8 cellular contexts compared by ENCODE assay signal in the genomic region with DNA sequence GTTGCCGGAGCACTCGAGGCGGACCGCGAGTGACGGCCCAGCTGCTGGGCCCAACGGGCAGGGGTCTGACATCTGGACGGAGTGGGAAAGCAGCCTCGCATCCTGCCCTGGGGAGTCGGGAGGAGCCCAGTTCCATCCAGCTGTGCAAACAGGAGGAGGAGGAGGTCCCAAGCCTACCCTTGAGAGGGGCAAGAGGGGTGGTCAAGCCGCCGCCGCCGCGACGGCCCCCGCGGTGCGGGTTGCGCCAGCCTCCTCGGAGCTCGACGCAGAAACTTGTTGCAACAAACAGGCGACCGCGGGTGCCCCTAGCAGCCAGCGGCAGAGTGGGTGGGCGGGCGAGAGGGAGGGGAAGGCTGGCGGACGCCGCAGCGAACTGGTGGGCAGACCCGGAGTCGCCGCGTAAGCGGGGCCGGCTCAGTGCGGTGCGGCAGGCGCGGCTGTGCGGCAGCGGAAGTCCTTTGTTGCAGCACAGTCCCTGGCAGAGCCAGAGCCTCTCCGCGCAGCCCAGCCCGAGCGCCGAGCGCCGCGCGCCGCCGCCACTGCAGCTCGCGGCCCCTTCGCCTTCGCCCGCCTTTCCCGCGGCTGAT. TPM values are rescaled to one million over a fixed set of nuclear protein-coding genes. Genes with fewer than 3 reads are reported as not detected.
DNase-seq lines count a peak whose midpoint lies in the region; ATAC-seq and TF ChIP-seq lines count a peak whose summit lies in the region.

A gene with protein sequence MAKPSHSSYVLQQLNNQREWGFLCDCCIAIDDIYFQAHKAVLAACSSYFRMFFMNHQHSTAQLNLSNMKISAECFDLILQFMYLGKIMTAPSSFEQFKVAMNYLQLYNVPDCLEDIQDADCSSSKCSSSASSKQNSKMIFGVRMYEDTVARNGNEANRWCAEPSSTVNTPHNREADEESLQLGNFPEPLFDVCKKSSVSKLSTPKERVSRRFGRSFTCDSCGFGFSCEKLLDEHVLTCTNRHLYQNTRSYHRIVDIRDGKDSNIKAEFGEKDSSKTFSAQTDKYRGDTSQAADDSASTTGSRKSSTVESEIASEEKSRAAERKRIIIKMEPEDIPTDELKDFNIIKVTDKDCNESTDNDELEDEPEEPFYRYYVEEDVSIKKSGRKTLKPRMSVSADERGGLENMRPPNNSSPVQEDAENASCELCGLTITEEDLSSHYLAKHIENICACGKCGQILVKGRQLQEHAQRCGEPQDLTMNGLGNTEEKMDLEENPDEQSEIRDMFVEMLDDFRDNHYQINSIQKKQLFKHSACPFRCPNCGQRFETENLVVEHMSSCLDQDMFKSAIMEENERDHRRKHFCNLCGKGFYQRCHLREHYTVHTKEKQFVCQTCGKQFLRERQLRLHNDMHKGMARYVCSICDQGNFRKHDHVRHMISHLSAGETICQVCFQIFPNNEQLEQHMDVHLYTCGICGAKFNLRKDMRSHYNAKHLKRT (plus strand): TSS at position 461 of the 587 bp plus-strand sequence. CDS start 16,735 bp downstream, outside the sequence.

- no peaks in the 10 kb centered on the region for H3K9me3 ChIP-seq in neuron (ENCODE audit: low read length)
- no peaks in the 10 kb centered on the region for H3K9me3 ChIP-seq in stomach smooth muscle (ENCODE audit: control insufficient read depth in 2 of 2, low read length in 2 of 2)

- H3K36me3 ChIP-seq in neuron (ENCODE audit: insufficient read depth, low read length): no peaks in the 10 kb centered on the region
- H3K36me3 ChIP-seq in stomach smooth muscle (ENCODE audit: control insufficient read depth in 2 of 2, insufficient read depth in 2 of 2, low read length in 2 of 2): no peaks in the 10 kb centered on the region

- H3K4me3 ChIP-seq in neuron (ENCODE audit: low read length) (peak within 1 kb of the TSS; percentile 66), stomach smooth muscle (ENCODE audit: low read length in 2 of 2) (peak within 1 kb of the TSS; percentile 66 to 93)

- no peak for TF ChIP-seq CTCF in foreskin keratinocyte (conservative IDR thresholded peaks at IDR 0.05)

- H3K4me1 ChIP-seq in foreskin keratinocyte (peaks cover 34% of the 10 kb centered on the region), neuron (ENCODE audit: insufficient read depth, low read length) (peaks cover 35% of the 10 kb centered on the region), stomach smooth muscle (ENCODE audit: control insufficient read depth, insufficient read depth, low read length) (peaks cover 21% of the 10 kb centered on the region)

- H2AFZ ChIP-seq in neuron (ENCODE audit: low read depth, low read length): peak within 1 kb of the TSS; percentile 72

- ATAC-seq in GM21723 (IDR thresholded peaks at IDR 0.05; ENCODE audit: unreplicated experiment) (peak; percentile 24), foreskin keratinocyte (peak; percentile 60)

- DNase-seq in D341Med (ENCODE audit: low spot score): peak; percentile 83
- peak; percentile 78 for DNase-seq in M059J (ENCODE audit: low read depth)
- peak; percentile 82 for DNase-seq in SIG-M5 treated with dmso at 0.1 percent for 504 hours (lab: John Stamatoyannopoulos, UW; ENCODE audit: unreplicated experiment)
- peak; percentile 87 for DNase-seq in activated gamma-delta T cell treated with anti-CD3 and anti-CD28 coated beads, Interleukin-2, amount 50 U/mL, for 16 hours (ENCODE audit: low read depth)
- peak; percentile 53 to 78 for DNase-seq in foreskin keratinocyte

- H3K27ac ChIP-seq in foreskin keratinocyte (peak within 1 kb of the TSS; percentile 91), stomach smooth muscle (ENCODE audit: low read length) (peak within 1 kb of the TSS; percentile 99)

- H3K9ac ChIP-seq in stomach smooth muscle (ENCODE audit: low read length in 2 of 2): peak within 1 kb of the TSS; percentile 89 to 93

- no peaks in the 10 kb centered on the region for H3K27me3 ChIP-seq in foreskin keratinocyte
- H3K27me3 ChIP-seq in neuron (ENCODE audit: insufficient read depth, low read length): no peaks in the 10 kb centered on the region
- H3K27me3 ChIP-seq in stomach smooth muscle (ENCODE audit: control insufficient read depth in 1 of 2, insufficient read depth in 2 of 2, low read length in 2 of 2): no peaks in the 10 kb centered on the region

RNA-seq across cellular contexts. Expression of the gene that starts here (rescaled TPM):
- total RNA-seq in M059J (2014; rRNA removed; shearing (Covaris generic)): 44.1 and 51.4 TPM in 2 replicates
- 28.4 and 34.3 TPM in 2 replicates for total RNA-seq in foreskin keratinocyte
- 6.1 and 6.9 TPM in 2 replicates for polyA plus RNA-seq in foreskin keratinocyte

Comparison
In these comparisons a context has a peak if more than half of its experiments do, and no peak if none do; other contexts are left out.
1. Peak in every context shown above with its lines: DNase-seq, ATAC-seq, H3K4me3 ChIP-seq and H3K27ac ChIP-seq.